Comparison of ENCODE assay signal across 1 cellular context in the genomic region with DNA sequence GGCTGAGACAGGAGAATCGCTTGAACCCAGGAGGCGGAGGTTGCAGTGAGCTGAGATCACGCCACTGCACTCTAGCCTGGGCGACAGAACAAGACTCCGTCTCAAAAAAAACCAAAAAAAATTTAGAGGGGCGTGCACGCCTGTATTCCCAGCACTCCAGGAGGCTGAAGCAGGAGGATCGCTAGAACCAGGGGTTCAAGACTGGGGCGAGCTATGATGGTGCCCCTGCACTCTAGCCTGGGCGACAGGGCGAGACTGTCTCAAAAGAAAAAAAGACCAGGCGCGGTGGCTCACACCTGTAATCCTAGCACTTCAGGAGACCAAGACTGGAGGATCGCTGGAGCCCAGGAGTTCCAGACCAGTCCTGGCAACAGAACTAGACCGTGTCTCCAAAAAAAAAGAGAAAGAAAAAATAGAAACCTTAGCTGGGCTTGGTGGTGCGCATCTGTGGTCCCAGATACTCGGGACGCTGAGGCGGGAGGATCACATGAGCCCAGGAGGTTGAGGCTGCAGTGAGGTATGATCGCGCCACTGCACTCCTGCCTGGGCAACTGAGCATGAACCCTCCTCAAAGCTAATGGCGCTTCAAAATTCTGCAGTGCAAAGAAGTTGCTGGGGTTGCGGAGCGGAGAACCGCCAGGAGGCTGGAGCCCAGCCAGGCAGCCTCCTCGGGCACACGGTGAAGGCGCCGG.
TF ChIP-seq lines count a peak whose summit lies in the region.

No MANE protein-coding gene starts in this region.

TF ChIP-seq in K562, 482 proteins besides CTCF, POLR2A, EP300 and RAD21 (continued from another document):
- TF ChIP-seq, protein P1, sequence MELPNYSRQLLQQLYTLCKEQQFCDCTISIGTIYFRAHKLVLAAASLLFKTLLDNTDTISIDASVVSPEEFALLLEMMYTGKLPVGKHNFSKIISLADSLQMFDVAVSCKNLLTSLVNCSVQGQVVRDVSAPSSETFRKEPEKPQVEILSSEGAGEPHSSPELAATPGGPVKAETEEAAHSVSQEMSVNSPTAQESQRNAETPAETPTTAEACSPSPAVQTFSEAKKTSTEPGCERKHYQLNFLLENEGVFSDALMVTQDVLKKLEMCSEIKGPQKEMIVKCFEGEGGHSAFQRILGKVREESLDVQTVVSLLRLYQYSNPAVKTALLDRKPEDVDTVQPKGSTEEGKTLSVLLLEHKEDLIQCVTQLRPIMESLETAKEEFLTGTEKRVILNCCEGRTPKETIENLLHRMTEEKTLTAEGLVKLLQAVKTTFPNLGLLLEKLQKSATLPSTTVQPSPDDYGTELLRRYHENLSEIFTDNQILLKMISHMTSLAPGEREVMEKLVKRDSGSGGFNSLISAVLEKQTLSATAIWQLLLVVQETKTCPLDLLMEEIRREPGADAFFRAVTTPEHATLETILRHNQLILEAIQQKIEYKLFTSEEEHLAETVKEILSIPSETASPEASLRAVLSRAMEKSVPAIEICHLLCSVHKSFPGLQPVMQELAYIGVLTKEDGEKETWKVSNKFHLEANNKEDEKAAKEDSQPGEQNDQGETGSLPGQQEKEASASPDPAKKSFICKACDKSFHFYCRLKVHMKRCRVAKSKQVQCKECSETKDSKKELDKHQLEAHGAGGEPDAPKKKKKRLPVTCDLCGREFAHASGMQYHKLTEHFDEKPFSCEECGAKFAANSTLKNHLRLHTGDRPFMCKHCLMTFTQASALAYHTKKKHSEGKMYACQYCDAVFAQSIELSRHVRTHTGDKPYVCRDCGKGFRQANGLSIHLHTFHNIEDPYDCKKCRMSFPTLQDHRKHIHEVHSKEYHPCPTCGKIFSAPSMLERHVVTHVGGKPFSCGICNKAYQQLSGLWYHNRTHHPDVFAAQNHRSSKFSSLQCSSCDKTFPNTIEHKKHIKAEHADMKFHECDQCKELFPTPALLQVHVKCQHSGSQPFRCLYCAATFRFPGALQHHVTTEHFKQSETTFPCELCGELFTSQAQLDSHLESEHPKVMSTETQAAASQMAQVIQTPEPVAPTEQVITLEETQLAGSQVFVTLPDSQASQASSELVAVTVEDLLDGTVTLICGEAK (IDR thresholded peaks at IDR 0.05): 0 out of 2 replicates have a peak, but pooled peaks have one; percentile 7
- TF ChIP-seq, protein P1 (CRISPR knock-in tag; IDR thresholded peaks at IDR 0.05): no peak
- TF ChIP-seq, protein P2, sequence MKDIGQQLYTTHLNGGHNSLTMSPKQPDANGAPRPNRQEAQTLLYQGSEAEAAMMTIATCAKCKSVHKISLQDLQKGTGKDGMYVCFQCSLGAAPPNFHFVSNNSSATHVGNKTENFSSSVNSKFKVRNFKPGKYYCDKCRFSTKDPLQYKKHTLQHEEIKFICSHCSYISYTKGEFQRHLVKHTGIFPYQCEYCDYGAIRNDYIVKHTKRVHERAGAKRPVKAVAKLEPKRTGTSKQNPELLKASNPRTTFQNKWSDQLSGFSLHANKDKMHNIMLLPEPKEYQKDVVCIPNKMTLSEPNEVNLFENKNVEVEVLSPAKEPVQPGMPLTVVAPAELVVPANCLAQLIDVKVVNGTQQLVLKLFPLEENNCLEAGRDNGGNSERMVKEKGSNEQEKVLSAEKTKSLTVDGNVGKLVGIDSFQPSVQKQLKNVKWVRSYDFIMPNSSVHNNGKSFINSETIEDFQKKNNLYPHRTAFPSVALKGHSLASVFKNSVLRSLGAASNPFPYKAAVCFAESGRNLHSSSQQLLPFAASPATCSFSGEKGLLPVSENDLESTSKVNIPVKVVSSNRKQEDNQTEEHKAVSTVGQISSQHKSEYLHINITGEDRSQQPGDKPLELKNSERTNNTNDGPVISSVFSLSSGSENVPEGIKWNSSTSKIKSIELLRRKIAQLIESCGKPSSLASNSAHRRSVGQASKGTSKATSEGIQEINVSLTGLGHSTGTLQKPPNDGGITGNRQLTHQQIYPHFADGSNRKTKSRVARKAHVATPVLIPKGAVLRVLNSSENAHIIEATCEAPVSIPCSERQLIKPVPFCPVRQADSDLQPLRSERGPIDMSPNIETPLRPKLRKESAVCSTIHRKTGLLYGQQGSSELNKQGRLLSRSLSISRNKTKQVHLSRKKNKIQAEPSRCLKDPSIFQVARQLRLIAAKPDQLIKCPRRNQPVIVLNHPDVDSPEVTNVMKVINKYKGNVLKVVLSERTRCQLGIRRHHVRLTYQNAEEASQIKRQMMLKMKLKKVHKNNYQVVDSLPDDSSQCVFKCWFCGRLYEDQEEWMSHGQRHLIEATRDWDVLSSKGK (CRISPR knock-in tag; IDR thresholded peaks at IDR 0.05): no peak
- TF ChIP-seq, protein P3, sequence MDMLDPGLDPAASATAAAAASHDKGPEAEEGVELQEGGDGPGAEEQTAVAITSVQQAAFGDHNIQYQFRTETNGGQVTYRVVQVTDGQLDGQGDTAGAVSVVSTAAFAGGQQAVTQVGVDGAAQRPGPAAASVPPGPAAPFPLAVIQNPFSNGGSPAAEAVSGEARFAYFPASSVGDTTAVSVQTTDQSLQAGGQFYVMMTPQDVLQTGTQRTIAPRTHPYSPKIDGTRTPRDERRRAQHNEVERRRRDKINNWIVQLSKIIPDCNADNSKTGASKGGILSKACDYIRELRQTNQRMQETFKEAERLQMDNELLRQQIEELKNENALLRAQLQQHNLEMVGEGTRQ (CRISPR knock-in tag; IDR thresholded peaks at IDR 0.05): peak; percentile 48; the same call in 1 of the 2 replicates
- TF ChIP-seq ESRRA (IDR thresholded peaks at IDR 0.05; ENCODE audit: borderline replicate concordance, low read depth) (no peak), HDAC1 (IDR thresholded peaks at IDR 0.05) (peak in 1 of 2 experiments; percentile 5; a peak in 1 of 4 replicates), ZNF12 (CRISPR knock-in tag; IDR thresholded peaks at IDR 0.05) (0 out of 2 replicates have a peak, but pooled peaks have one; percentile 50), NR2C2 (CRISPR knock-in tag; IDR thresholded peaks at IDR 0.05) (no peak), NR2C2 (tag; IDR thresholded peaks at IDR 0.05) (peak; percentile 27; the same call in 1 of the 2 replicates), NFIC (IDR thresholded peaks at IDR 0.05) (peak; percentile 88), ERF (CRISPR knock-in tag; IDR thresholded peaks at IDR 0.05) (peak; percentile 75; the same call in 1 of the 2 replicates), FOSL1 (tag; conservative IDR thresholded peaks at IDR 0.05) (0 out of 2 replicates have a peak, but pooled peaks have one; percentile 49), ETV5 (CRISPR knock-in tag; IDR thresholded peaks at IDR 0.05; ENCODE audit: low read depth) (0 out of 2 replicates have a peak, but pooled peaks have one; percentile 71)
- TF ChIP-seq, protein P4, sequence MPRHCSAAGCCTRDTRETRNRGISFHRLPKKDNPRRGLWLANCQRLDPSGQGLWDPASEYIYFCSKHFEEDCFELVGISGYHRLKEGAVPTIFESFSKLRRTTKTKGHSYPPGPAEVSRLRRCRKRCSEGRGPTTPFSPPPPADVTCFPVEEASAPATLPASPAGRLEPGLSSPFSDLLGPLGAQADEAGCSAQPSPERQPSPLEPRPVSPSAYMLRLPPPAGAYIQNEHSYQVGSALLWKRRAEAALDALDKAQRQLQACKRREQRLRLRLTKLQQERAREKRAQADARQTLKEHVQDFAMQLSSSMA (CRISPR knock-in tag; IDR thresholded peaks at IDR 0.05): 0 out of 2 replicates have a peak, but pooled peaks have one; percentile 8
- TF ChIP-seq, protein P5, sequence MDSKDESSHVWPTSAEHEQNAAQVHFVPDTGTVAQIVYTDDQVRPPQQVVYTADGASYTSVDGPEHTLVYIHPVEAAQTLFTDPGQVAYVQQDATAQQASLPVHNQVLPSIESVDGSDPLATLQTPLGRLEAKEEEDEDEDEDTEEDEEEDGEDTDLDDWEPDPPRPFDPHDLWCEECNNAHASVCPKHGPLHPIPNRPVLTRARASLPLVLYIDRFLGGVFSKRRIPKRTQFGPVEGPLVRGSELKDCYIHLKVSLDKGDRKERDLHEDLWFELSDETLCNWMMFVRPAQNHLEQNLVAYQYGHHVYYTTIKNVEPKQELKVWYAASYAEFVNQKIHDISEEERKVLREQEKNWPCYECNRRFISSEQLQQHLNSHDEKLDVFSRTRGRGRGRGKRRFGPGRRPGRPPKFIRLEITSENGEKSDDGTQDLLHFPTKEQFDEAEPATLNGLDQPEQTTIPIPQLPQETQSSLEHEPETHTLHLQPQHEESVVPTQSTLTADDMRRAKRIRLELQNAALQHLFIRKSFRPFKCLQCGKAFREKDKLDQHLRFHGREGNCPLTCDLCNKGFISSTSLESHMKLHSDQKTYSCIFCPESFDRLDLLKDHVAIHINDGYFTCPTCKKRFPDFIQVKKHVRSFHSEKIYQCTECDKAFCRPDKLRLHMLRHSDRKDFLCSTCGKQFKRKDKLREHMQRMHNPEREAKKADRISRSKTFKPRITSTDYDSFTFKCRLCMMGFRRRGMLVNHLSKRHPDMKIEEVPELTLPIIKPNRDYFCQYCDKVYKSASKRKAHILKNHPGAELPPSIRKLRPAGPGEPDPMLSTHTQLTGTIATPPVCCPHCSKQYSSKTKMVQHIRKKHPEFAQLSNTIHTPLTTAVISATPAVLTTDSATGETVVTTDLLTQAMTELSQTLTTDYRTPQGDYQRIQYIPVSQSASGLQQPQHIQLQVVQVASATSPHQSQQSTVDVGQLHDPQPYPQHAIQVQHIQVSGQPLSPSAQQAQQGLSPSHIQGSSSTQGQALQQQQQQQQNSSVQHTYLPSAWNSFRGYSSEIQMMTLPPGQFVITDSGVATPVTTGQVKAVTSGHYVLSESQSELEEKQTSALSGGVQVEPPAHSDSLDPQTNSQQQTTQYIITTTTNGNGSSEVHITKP (IDR thresholded peaks at IDR 0.05; ENCODE audit: partially characterized antibody): no peak
- TF ChIP-seq, protein P6, sequence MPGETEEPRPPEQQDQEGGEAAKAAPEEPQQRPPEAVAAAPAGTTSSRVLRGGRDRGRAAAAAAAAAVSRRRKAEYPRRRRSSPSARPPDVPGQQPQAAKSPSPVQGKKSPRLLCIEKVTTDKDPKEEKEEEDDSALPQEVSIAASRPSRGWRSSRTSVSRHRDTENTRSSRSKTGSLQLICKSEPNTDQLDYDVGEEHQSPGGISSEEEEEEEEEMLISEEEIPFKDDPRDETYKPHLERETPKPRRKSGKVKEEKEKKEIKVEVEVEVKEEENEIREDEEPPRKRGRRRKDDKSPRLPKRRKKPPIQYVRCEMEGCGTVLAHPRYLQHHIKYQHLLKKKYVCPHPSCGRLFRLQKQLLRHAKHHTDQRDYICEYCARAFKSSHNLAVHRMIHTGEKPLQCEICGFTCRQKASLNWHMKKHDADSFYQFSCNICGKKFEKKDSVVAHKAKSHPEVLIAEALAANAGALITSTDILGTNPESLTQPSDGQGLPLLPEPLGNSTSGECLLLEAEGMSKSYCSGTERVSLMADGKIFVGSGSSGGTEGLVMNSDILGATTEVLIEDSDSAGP (CRISPR knock-in tag; IDR thresholded peaks at IDR 0.05): no peak
- TF ChIP-seq, protein P7, sequence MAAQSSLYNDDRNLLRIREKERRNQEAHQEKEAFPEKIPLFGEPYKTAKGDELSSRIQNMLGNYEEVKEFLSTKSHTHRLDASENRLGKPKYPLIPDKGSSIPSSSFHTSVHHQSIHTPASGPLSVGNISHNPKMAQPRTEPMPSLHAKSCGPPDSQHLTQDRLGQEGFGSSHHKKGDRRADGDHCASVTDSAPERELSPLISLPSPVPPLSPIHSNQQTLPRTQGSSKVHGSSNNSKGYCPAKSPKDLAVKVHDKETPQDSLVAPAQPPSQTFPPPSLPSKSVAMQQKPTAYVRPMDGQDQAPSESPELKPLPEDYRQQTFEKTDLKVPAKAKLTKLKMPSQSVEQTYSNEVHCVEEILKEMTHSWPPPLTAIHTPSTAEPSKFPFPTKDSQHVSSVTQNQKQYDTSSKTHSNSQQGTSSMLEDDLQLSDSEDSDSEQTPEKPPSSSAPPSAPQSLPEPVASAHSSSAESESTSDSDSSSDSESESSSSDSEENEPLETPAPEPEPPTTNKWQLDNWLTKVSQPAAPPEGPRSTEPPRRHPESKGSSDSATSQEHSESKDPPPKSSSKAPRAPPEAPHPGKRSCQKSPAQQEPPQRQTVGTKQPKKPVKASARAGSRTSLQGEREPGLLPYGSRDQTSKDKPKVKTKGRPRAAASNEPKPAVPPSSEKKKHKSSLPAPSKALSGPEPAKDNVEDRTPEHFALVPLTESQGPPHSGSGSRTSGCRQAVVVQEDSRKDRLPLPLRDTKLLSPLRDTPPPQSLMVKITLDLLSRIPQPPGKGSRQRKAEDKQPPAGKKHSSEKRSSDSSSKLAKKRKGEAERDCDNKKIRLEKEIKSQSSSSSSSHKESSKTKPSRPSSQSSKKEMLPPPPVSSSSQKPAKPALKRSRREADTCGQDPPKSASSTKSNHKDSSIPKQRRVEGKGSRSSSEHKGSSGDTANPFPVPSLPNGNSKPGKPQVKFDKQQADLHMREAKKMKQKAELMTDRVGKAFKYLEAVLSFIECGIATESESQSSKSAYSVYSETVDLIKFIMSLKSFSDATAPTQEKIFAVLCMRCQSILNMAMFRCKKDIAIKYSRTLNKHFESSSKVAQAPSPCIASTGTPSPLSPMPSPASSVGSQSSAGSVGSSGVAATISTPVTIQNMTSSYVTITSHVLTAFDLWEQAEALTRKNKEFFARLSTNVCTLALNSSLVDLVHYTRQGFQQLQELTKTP (IDR thresholded peaks at IDR 0.05; ENCODE audit: low read depth in 1 of 2, partially characterized antibody in 2 of 2): peak in 1 of 2 experiments; percentile 20
TF ChIP-seq in K562: peak in this region for 51.
